ENCODE assay signal across 8 cellular contexts in the genomic region with DNA sequence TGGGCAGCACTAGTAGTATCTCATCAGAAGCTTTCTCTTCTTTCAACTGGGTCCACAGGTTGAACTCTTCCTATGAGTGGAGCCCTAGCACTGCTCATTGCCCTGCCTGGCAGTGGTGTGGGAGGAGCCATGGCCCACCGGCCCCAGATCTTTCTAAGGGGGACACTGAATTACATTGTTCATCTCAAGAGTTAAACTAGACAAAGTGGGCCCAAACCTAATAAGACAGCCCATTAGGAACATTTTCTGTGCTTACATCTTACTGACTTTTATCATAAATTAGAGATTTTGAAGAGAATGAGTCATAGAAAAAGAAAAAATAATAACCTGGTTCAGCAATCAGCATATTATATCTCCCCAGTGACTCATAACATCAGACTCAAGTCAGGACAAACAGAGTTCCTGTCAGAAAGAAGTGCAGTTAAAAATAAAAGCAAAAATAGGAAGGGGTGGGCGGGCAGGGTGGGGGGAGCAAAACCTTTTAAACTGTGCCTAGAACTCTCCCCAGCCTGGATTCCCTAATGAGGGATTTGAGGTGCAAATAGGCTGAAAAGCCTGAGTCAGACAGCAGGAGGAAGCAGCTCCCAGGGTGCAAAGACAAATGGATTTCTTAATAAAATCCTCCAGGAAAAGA.
A peak's percentile ranks its signal among the peaks of the same experiment; 100 is the strongest.
DNase-seq lines count a peak whose midpoint lies in the region; ATAC-seq, FAIRE-seq and TF ChIP-seq lines count a peak whose summit lies in the region.

No MANE protein-coding gene starts in this region.

- peak; percentile 46 for ATAC-seq in HG03025 (IDR thresholded peaks at IDR 0.05; ENCODE audit: low FRiP score, unreplicated experiment)
- peak; percentile 91 to 93 for ATAC-seq in activated T-cell treated with anti-CD3 and anti-CD28 coated beads, Interleukin-2, amount 50 U/mL, for 4 hours
- ATAC-seq in HG03469 (IDR thresholded peaks at IDR 0.05; ENCODE audit: unreplicated experiment): no peak
- no peak for ATAC-seq in HG02763 (IDR thresholded peaks at IDR 0.05; ENCODE audit: unreplicated experiment)

- peak overlapping the region; percentile 15 for H3K27ac ChIP-seq in vagina

- peak; percentile 90 for DNase-seq in COLO829 (ENCODE audit: low spot score)
- DNase-seq in activated T-cell treated with anti-CD3 and anti-CD28 coated beads, Interleukin-2, amount 50 U/mL, for 4 hours: peak; percentile 11
- DNase-seq in vagina (ENCODE audit: extremely low spot score in 2 of 2): no peak
- DNase-seq in NCI-H345 treated with DMSO at 0.1 percent for 48 hours (lab: John Stamatoyannopoulos, UW; ENCODE audit: unreplicated experiment): no peak

- H3K27me3 ChIP-seq in vagina: no peaks in the 10 kb centered on the region

- H3K4me3 Mint-ChIP-seq in activated T-cell treated with anti-CD3 and anti-CD28 coated beads, Interleukin-2, amount 50 U/mL, for 4 hours: peak overlapping the region; percentile 6

- H3K36me3 Mint-ChIP-seq in activated T-cell treated with anti-CD3 and anti-CD28 coated beads, Interleukin-2, amount 50 U/mL, for 4 hours (ENCODE audit: insufficient read depth): no peaks in the 10 kb centered on the region

- TF ChIP-seq CTCF in vagina (IDR thresholded peaks at IDR 0.05): no peak

- no peaks in the 10 kb centered on the region for H3K9me3 ChIP-seq in vagina

- H3K36me3 ChIP-seq in vagina: no peaks in the 10 kb centered on the region

- peaks cover 20% of the 10 kb centered on the region for H3K4me1 ChIP-seq in vagina

- no peaks in the 10 kb centered on the region for H3K27me3 Mint-ChIP-seq in activated T-cell treated with anti-CD3 and anti-CD28 coated beads, Interleukin-2, amount 50 U/mL, for 4 hours (ENCODE audit: low read depth)

- intact Hi-C loops in vagina (cut with DNase I): no loop called here

- peaks cover 4% of the 10 kb centered on the region for H3K9me3 Mint-ChIP-seq in activated T-cell treated with anti-CD3 and anti-CD28 coated beads, Interleukin-2, amount 50 U/mL, for 4 hours

- no peak overlapping the region for H3K4me3 ChIP-seq in vagina

- peaks cover 47% of the 10 kb centered on the region for H3K4me1 Mint-ChIP-seq in activated T-cell treated with anti-CD3 and anti-CD28 coated beads, Interleukin-2, amount 50 U/mL, for 4 hours (ENCODE audit: low read depth)

- TF ChIP-seq POLR2A in vagina (IDR thresholded peaks at IDR 0.05): no peak

- FAIRE-seq in islet of Langerhans (lab: Jason Lieb, UNC): peak; percentile 60

Comparison
In these comparisons a context has a peak if more than half of its experiments do, and no peak if none do; other contexts are left out.
1. DNase-seq: peak in COLO829 (single experiment) and activated T-cell treated with anti-CD3 and anti-CD28 coated beads, Interleukin-2, amount 50 U/mL, for 4 hours (single experiment); none in vagina (0 of 2) and NCI-H345 treated with DMSO at 0.1 percent for 48 hours (single experiment).
2. ATAC-seq: peak in HG03025 (single experiment) and activated T-cell treated with anti-CD3 and anti-CD28 coated beads, Interleukin-2, amount 50 U/mL, for 4 hours (2 of 2); none in HG03469 (single experiment) and HG02763 (single experiment).